27 cellular contexts compared by ENCODE assay signal in genomic region chr7:716212-716611, GRCh38. TPM values are rescaled to one million over a fixed set of nuclear protein-coding genes. Genes with fewer than 3 reads are reported as not detected.
A peak's percentile ranks its signal among the peaks of the same experiment; 100 is the strongest.
DNase-seq lines count a peak whose midpoint lies in the region; ATAC-seq and TF ChIP-seq lines count a peak whose summit lies in the region.
"Had no signal": no experiment of that assay in that cellular context is flagged by ENCODE, and none has a peak within 500 bp of the region (broad histone marks: within the 10 kb centered on the region; RNA-seq: fewer than 3 reads in every experiment).

No MANE protein-coding gene starts in this region.

- DNase-seq in NCI-H748 (lab: John Stamatoyannopoulos, UW; ENCODE audit: unreplicated experiment) (peak; percentile 8), NCI-H748 treated with DMSO at 0.1 percent for 48 hours (lab: John Stamatoyannopoulos, UW) (no peak), NCI-H69 (lab: John Stamatoyannopoulos, UW) (peak; percentile 46), islet precursor cell (peak; percentile 58), spleen (peak; percentile 31), D341Med (ENCODE audit: low spot score) (no peak), prostate gland (ENCODE audit: low spot score) (no peak), T-cell (no peak)
- DNase-seq: activated T-cell treated with anti-CD3 and anti-CD28 coated beads, Interleukin-2, amount 50 U/mL, for 72 hours; COR-L47; effector CD8-positive, alpha-beta T cell; EL; foreskin keratinocyte; hippocampal formation; NCI-H1092 treated with DMSO at 0.1 percent for 48 hours; NCI-H2081 treated with DMSO at 0.1 percent for 48 hours; NCI-H526 treated with DMSO at 0.1 percent for 48 hours; stimulated activated CD4-positive, alpha-beta T cell treated with anti-CD3 and anti-CD28 coated beads, Interleukin-2, amount 100 ng/mL, for 48 hours; stimulated activated naive B cell treated with anti-CD40 and anti-IgM and Interleukin-4, amounts not matched to agents 10 μg/mL and 1 μg/mL and 100 μg/mL, for 72 hours had no signal

- H3K4me1 ChIP-seq in spleen (peaks cover 0 to 15% (median 4%) of the 10 kb centered on the region in 6 donors), prostate gland (replicated peaks) (no peaks in the 10 kb centered on the region)
- H3K4me1 ChIP-seq: foreskin keratinocyte had no signal

- peaks cover 0 to 6% of the 10 kb centered on the region in 2 donors for H3K27me3 Mint-ChIP-seq in T-cell
- H3K27me3 Mint-ChIP-seq: activated naive CD8-positive, alpha-beta T cell had no signal

- no peak overlapping the region for H3K4me3 Mint-ChIP-seq in T-cell
- H3K4me3 Mint-ChIP-seq: activated naive CD8-positive, alpha-beta T cell; activated T-cell treated with anti-CD3 and anti-CD28 coated beads, Interleukin-2, amount 50 U/mL, for 72 hours; B cell; stimulated activated naive B cell treated with anti-CD40 and anti-IgM and Interleukin-4, amounts not matched to agents 10 μg/mL and 1 μg/mL and 100 μg/mL, for 72 hours had no signal

- H3K27ac Mint-ChIP-seq in T-cell, result peak overlapping the region in 1 of 2 donors; percentile 48
- H3K27ac Mint-ChIP-seq: activated naive CD8-positive, alpha-beta T cell; activated T-cell treated with anti-CD3 and anti-CD28 coated beads, Interleukin-2, amount 50 U/mL, for 72 hours; B cell had no signal

- CTCF ChIA-PET in T-cell (lab: Charles Lee), result no interaction called here

- intact Hi-C loops in spleen (cut with DNase I; ENCODE audit: low total_unique reads) (no loop called here), prostate gland (cut with DNase I) (no loop called here)

- peaks cover 7% of the 10 kb centered on the region for H3K36me3 Mint-ChIP-seq in T-cell

- no peak for ATAC-seq in T-cell (replicated peaks in 1 of 4)
- ATAC-seq: activated CD4-positive, CD25-positive, alpha-beta regulatory T cell treated with anti-CD3 and anti-CD28 coated beads, Interleukin-2, amount 50 U/mL, for 24 hours; activated T-cell treated with anti-CD3 and anti-CD28 coated beads, Interleukin-2, amount 50 U/mL, for 72 hours; foreskin keratinocyte; SK-N-SH treated with all-trans-retinoic acid at 6 μM for 48 hours; stimulated activated naive B cell treated with anti-CD40 and anti-IgM and Interleukin-4, amounts not matched to agents 10 μg/mL and 1 μg/mL and 100 μg/mL, for 72 hours had no signal

- peaks cover 7 to 16% (median 12%) of the 10 kb centered on the region in 3 donors for H3K4me1 Mint-ChIP-seq in T-cell

- TF ChIP-seq POLR2A in spleen (IDR thresholded peaks at IDR 0.05) (no peak), prostate gland (IDR thresholded peaks at IDR 0.05) (no peak)

- no peak for TF ChIP-seq CTCF in spleen (IDR thresholded peaks at IDR 0.05 in 8 of 11, conservative IDR thresholded peaks at IDR 0.05 in 3 of 11)
- TF ChIP-seq CTCF in prostate gland (IDR thresholded peaks at IDR 0.05), result no peak

- no peak overlapping the region for H3K4me3 ChIP-seq in spleen
- no peak overlapping the region for H3K4me3 ChIP-seq in prostate gland
- H3K4me3 ChIP-seq: lung, smooth muscle cell, thoracic aorta had no signal

- H3K9me3 ChIP-seq in spleen (peaks cover 0 to 4% (median 0%) of the 10 kb centered on the region in 8 donors), prostate gland (no peaks in the 10 kb centered on the region)
- H3K9me3 ChIP-seq: neutrophil, thoracic aorta had no signal

- 73 to 82% (median 81%) methylated on average over 10 of the region's 10 CpGs for WGBS in spleen, 5 donors
- 61% methylated on average over 10 of the region's 10 CpGs for WGBS in prostate gland

- POLR2A ChIA-PET in T-cell (lab: Charles Lee), result no interaction called here

- no peak overlapping the region for H3K27ac ChIP-seq in spleen
- H3K27ac ChIP-seq in prostate gland, result no peak overlapping the region
- H3K27ac ChIP-seq: foreskin keratinocyte, neutrophil, thoracic aorta had no signal

- H3K9me3 Mint-ChIP-seq in T-cell, result peaks cover 0 to 4% (median 0%) of the 10 kb centered on the region in 3 donors

- H3K36me3 ChIP-seq in spleen (no peaks in the 10 kb centered on the region), prostate gland (no peaks in the 10 kb centered on the region)
- H3K36me3 ChIP-seq: neutrophil, thoracic aorta had no signal

- H3K27me3 ChIP-seq in spleen (replicated peaks in 1 of 7) (peaks cover 0 to 17% (median 0%) of the 10 kb centered on the region in 7 donors), prostate gland (replicated peaks; ENCODE audit: insufficient read depth) (no peaks in the 10 kb centered on the region)

RNA-seq across cellular contexts. Expression of gene DNAAF5, which starts 10.3 kb away (rescaled TPM):
- total RNA-seq in spleen, result 10 to 100 TPM; 13.7 to 22.4 (median 21.2) TPM
- polyA plus RNA-seq in spleen, result 1 to 10 TPM; 7.5 to 8.4 (median 7.7) TPM
- total RNA-seq in prostate gland, result 10 to 100 TPM; 30.8 to 52.0 TPM
- total RNA-seq in T-cell, result 10 to 100 TPM; 12.8 to 21.4 (median 17.1) TPM

RNA-seq across cellular contexts. Expression of gene PRKAR1B, which starts 10.9 kb away (rescaled TPM):
- total RNA-seq in spleen (10 to 100 TPM; 20.8 to 39.5 (median 23.8) TPM), prostate gland (10 to 100 TPM; 20.2 to 44.8 TPM), T-cell (10 to 100 TPM; 20.7 to 35.4 (median 24.4) TPM)
- polyA plus RNA-seq in spleen, result 10 to 100 TPM in 2 of 3 donors, 1 to 10 TPM in 1; 9.9 to 30.2 (median 13.9) TPM

Comparison
In these comparisons a context has a peak if more than half of its experiments do, and no peak if none do; other contexts are left out.
1. DNase-seq: peak in NCI-H748 (single experiment), NCI-H69 (single experiment), islet precursor cell (single experiment) and spleen (single experiment); none in NCI-H748 treated with DMSO at 0.1 percent for 48 hours (single experiment), D341Med (single experiment), prostate gland (single experiment) and T-cell (0 of 34).